7 cellular contexts compared by ENCODE assay signal in genomic region chr6:20023549-20024315, GRCh38.
DNase-seq lines count a peak whose midpoint lies in the region; ATAC-seq and TF ChIP-seq lines count a peak whose summit lies in the region.
"Not testable (repeated sequence)": the region's sequence is repeated elsewhere in the genome, so short reads cannot be mapped to it uniquely, and the experiment has no call there.

No MANE protein-coding gene starts in this region.

- not testable (repeated sequence) for H3K36me3 Mint-ChIP-seq in WTC11

- CTCF ChIA-PET in WTC11 (lab: Charles Lee) = not testable (repeated sequence)

- not testable (repeated sequence) for H3K4me1 Mint-ChIP-seq in WTC11

- DNase-seq in WTC11 (ENCODE audit: low spot score) = not testable (repeated sequence)
- peak; percentile 64 for DNase-seq in activated effector memory CD4-positive, alpha-beta T cell treated with anti-CD3 and anti-CD28 coated beads, Interleukin-2, amount 50 U/mL, for 16 hours
- peak; percentile 6 to 17 for DNase-seq in stimulated activated CD4-positive, alpha-beta T cell treated with anti-CD3 and anti-CD28 coated beads, Interleukin-12 subunit alpha, Interleukin-12 subunit beta, amount 100 ng/mL, for 24 hours (ENCODE audit: low read depth in 2 of 2)

- H3K4me3 Mint-ChIP-seq in WTC11 = not testable (repeated sequence)

- not testable (repeated sequence) for H3K27me3 Mint-ChIP-seq in WTC11 (ENCODE audit: low read depth)

- POLR2A ChIA-PET in WTC11 (lab: Charles Lee) = not testable (repeated sequence)

- TF ChIP-seq CTCF in WTC11 (IDR thresholded peaks at IDR 0.05) = not testable (repeated sequence)

- ATAC-seq in GM18517 (IDR thresholded peaks at IDR 0.05; ENCODE audit: unreplicated experiment) (peak; percentile 76), GM21381 (IDR thresholded peaks at IDR 0.05; ENCODE audit: unreplicated experiment) (peak; percentile 75), HG02938 (IDR thresholded peaks at IDR 0.05; ENCODE audit: unreplicated experiment) (peak; percentile 94), HG03565 (IDR thresholded peaks at IDR 0.05; ENCODE audit: unreplicated experiment) (peak; percentile 93)
- ATAC-seq in WTC11 = not testable (repeated sequence)

- H3K27ac Mint-ChIP-seq in WTC11 = not testable (repeated sequence)

- H3K9me3 Mint-ChIP-seq in WTC11 = not testable (repeated sequence)

TF ChIP-seq in WTC11, 78 proteins besides CTCF, POLR2A, EP300 and RAD21:
- peak; percentile 36; the same call in 1 of the 2 replicates for TF ChIP-seq NFYB (CRISPR knock-in tag; conservative IDR thresholded peaks at IDR 0.05; ENCODE audit: low read depth)
